8 cellular contexts compared by ENCODE assay signal in genomic region chr10:27241640-27242472, GRCh38. TPM values are rescaled to one million over a fixed set of nuclear protein-coding genes. Genes with fewer than 3 reads are reported as not detected.
DNase-seq lines count a peak whose midpoint lies in the region; ATAC-seq and TF ChIP-seq lines count a peak whose summit lies in the region.

No MANE protein-coding gene starts in this region.

- H3K36me3 ChIP-seq in OCI-LY3 (replicated peaks; ENCODE audit: low read depth, low read length) = no peaks in the 10 kb centered on the region

- H3K4me3 ChIP-seq in OCI-LY3 (ENCODE audit: low read length) (peak overlapping the region; percentile 97), epithelial cell of esophagus (ENCODE audit: low read length) (peak overlapping the region; percentile 82)

- H4K20me1 ChIP-seq in OCI-LY3 (ENCODE audit: insufficient read depth, low read length) = no peaks in the 10 kb centered on the region

- TF ChIP-seq CTCF in OCI-LY3 (IDR thresholded peaks at IDR 0.05; ENCODE audit: low read depth, low read length) = no peak; the same call in 1 of the 2 replicates
- TF ChIP-seq CTCF in epithelial cell of esophagus (IDR thresholded peaks at IDR 0.05; ENCODE audit: insufficient read depth, low read depth, low read length, missing control alignments) = peak; percentile 46

- H3K79me2 ChIP-seq in OCI-LY3 (ENCODE audit: low read length) = peaks cover 25% of the 10 kb centered on the region

- no peaks in the 10 kb centered on the region for H3K27me3 ChIP-seq in OCI-LY3 (ENCODE audit: low read depth, low read length)

- DNase-seq in DMS153 (lab: John Stamatoyannopoulos, UW) = peak; percentile 68
- DNase-seq in HuH-7 (ENCODE audit: low spot score) = peak; percentile 82
- DNase-seq in activated T-cell treated with anti-CD3 and anti-CD28 coated beads for 24 hours (ENCODE audit: low read depth) = peak; percentile 83
- peak; percentile 96 for DNase-seq in epithelial cell of esophagus (ENCODE audit: low read depth)
- peak; percentile 93 for DNase-seq in mucosa of gallbladder (ENCODE audit: low spot score)
- DNase-seq in stimulated activated CD8-positive, alpha-beta memory T cell treated with anti-CD3 and anti-CD28 coated beads, Interleukin-4, amount 100 ng/mL, for 24 hours (ENCODE audit: low read depth) = peak; percentile 79

- peak overlapping the region; percentile 86 for H3K4me2 ChIP-seq in OCI-LY3 (ENCODE audit: low read length)

- no peak overlapping the region for H2AFZ ChIP-seq in OCI-LY3 (ENCODE audit: low read depth, low read length)

- ATAC-seq in GM21526 (IDR thresholded peaks at IDR 0.05; ENCODE audit: low FRiP score, unreplicated experiment) = peak; percentile 67

- peaks cover 9% of the 10 kb centered on the region; the same call in 1 of the 2 replicates for H3K4me1 ChIP-seq in OCI-LY3 (ENCODE audit: low read length)

- H3K27ac ChIP-seq in OCI-LY3 (ENCODE audit: low read length) = peak overlapping the region; percentile 95

- H3K9ac ChIP-seq in OCI-LY3 (ENCODE audit: low read length) = peak overlapping the region; percentile 92

- H3K9me3 ChIP-seq in OCI-LY3 (ENCODE audit: insufficient read depth, low read length) = no peaks in the 10 kb centered on the region

RNA-seq across cellular contexts. Expression of gene ACBD5, which starts 1.3 kb away (rescaled TPM):
- 34.4 TPM for total RNA-seq in mucosa of gallbladder

Comparison
In these comparisons a context has a peak if more than half of its experiments do, and no peak if none do; other contexts are left out.
1. Peak in every context shown above with its lines: DNase-seq, ATAC-seq, H3K4me3 ChIP-seq and H3K27ac ChIP-seq.